1 cellular context compared by ENCODE assay signal in the genomic region with DNA sequence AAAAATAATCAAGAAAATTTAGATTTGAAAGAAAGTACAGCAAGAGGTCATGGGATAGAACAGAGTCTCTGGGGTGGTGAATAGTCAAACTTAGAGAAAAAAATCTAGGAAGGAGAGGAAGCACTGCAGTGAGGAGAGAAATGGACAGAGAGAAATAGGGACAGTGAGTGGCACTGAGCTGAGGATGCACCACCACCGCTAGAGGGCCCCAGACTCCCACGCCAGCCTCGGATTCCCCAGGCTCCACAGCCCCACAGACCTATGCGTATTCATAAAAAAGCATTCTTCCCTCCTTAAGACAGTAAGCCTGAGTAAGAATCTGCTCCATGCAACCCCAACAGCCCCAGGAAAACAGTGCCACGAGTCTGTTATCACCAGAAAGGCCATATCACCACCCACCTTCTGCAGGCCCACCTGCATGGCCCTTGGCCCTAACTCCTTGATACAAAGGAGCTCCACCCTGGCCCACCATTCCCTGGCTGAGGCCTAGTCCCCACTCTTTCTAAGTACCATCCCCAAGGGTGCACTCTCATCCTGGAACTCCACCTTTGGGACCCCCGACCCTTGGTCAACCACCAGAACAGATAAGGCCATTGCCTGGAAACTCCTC.
TF ChIP-seq lines count a peak whose summit lies in the region.

No MANE protein-coding gene starts in this region.

TF ChIP-seq in GM12878, 131 proteins besides CTCF, POLR2A, EP300 and RAD21 (continued from another document and continues in another):
- no peak for TF ChIP-seq ELK1 (IDR thresholded peaks at IDR 0.05; ENCODE audit: low read depth, low read length)
- no peak for TF ChIP-seq ZNF217 (IDR thresholded peaks at IDR 0.05)
- TF ChIP-seq, protein P1, sequence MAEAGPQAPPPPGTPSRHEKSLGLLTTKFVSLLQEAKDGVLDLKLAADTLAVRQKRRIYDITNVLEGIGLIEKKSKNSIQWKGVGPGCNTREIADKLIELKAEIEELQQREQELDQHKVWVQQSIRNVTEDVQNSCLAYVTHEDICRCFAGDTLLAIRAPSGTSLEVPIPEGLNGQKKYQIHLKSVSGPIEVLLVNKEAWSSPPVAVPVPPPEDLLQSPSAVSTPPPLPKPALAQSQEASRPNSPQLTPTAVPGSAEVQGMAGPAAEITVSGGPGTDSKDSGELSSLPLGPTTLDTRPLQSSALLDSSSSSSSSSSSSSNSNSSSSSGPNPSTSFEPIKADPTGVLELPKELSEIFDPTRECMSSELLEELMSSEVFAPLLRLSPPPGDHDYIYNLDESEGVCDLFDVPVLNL (IDR thresholded peaks at IDR 0.05; ENCODE audit: low read depth, low read length), result no peak
- TF ChIP-seq YY1 (IDR thresholded peaks at IDR 0.05; ENCODE audit: low read depth, low read length), result peak; percentile 81
- no peak for TF ChIP-seq NBN (IDR thresholded peaks at IDR 0.05)
- TF ChIP-seq BCL11A (IDR thresholded peaks at IDR 0.05; ENCODE audit: low read depth, low read length), result no peak
- no peak for TF ChIP-seq CHD2 (IDR thresholded peaks at IDR 0.05; ENCODE audit: borderline replicate concordance, low read depth, low read length)
- no peak for TF ChIP-seq MYC (IDR thresholded peaks at IDR 0.05; ENCODE audit: insufficient read depth, insufficient read length, insufficient replicate concordance, low read length, severe bottlenecking)
- TF ChIP-seq NR2F1 (conservative IDR thresholded peaks at IDR 0.05), result no peak
- TF ChIP-seq TCF12 (IDR thresholded peaks at IDR 0.05; ENCODE audit: low read depth, low read length), result no peak
- peak; percentile 90 for TF ChIP-seq SMC3 (IDR thresholded peaks at IDR 0.05; ENCODE audit: borderline replicate concordance, low read length)
- TF ChIP-seq IKZF1 (conservative IDR thresholded peaks at IDR 0.05), result no peak
- TF ChIP-seq STAT1 (conservative IDR thresholded peaks at IDR 0.05), result no peak
- TF ChIP-seq RUNX3 (IDR thresholded peaks at IDR 0.05; ENCODE audit: low read length), result peak; percentile 23; the same call in 1 of the 2 replicates
- no peak for TF ChIP-seq MXI1 (IDR thresholded peaks at IDR 0.05; ENCODE audit: low read depth, low read length)
- TF ChIP-seq HDAC6 (IDR thresholded peaks at IDR 0.05; ENCODE audit: unreplicated experiment), result no peak
- no peak for TF ChIP-seq FOXM1 (IDR thresholded peaks at IDR 0.05; ENCODE audit: low read depth, low read length)
- TF ChIP-seq SMAD5 (IDR thresholded peaks at IDR 0.05; ENCODE audit: low read depth), result no peak
- peak; percentile 89; the same call in 2 of the 3 replicates for TF ChIP-seq POU2F2 (IDR thresholded peaks at IDR 0.05; ENCODE audit: borderline replicate concordance, low read depth, low read length)
- TF ChIP-seq, protein P2, sequence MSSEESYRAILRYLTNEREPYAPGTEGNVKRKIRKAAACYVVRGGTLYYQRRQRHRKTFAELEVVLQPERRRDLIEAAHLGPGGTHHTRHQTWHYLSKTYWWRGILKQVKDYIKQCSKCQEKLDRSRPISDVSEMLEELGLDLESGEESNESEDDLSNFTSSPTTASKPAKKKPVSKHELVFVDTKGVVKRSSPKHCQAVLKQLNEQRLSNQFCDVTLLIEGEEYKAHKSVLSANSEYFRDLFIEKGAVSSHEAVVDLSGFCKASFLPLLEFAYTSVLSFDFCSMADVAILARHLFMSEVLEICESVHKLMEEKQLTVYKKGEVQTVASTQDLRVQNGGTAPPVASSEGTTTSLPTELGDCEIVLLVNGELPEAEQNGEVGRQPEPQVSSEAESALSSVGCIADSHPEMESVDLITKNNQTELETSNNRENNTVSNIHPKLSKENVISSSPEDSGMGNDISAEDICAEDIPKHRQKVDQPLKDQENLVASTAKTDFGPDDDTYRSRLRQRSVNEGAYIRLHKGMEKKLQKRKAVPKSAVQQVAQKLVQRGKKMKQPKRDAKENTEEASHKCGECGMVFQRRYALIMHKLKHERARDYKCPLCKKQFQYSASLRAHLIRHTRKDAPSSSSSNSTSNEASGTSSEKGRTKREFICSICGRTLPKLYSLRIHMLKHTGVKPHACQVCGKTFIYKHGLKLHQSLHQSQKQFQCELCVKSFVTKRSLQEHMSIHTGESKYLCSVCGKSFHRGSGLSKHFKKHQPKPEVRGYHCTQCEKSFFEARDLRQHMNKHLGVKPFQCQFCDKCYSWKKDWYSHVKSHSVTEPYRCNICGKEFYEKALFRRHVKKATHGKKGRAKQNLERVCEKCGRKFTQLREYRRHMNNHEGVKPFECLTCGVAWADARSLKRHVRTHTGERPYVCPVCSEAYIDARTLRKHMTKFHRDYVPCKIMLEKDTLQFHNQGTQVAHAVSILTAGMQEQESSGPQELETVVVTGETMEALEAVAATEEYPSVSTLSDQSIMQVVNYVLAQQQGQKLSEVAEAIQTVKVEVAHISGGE (CRISPR knock-in tag; IDR thresholded peaks at IDR 0.05), result no peak
- no peak for TF ChIP-seq TARDBP (IDR thresholded peaks at IDR 0.05; ENCODE audit: borderline replicate concordance)
- TF ChIP-seq CHD4 (IDR thresholded peaks at IDR 0.05), result no peak
- no peak for TF ChIP-seq SP1 (IDR thresholded peaks at IDR 0.05; ENCODE audit: low read depth, low read length)
- no peak for TF ChIP-seq TBL1XR1 (IDR thresholded peaks at IDR 0.05; ENCODE audit: low read depth, low read length)
- TF ChIP-seq TCF7 (IDR thresholded peaks at IDR 0.05; ENCODE audit: borderline replicate concordance), result no peak
- no peak for TF ChIP-seq SREBF2 (IDR thresholded peaks at IDR 0.05; ENCODE audit: low read length)
- TF ChIP-seq SMAD1 (IDR thresholded peaks at IDR 0.05; ENCODE audit: low read depth, partially characterized antibody), result no peak
- TF ChIP-seq CHD1 (IDR thresholded peaks at IDR 0.05; ENCODE audit: low read depth, low read length), result no peak
- TF ChIP-seq ZBED1 (IDR thresholded peaks at IDR 0.05; ENCODE audit: borderline replicate concordance), result no peak
- TF ChIP-seq NR2C1 (IDR thresholded peaks at IDR 0.05), result no peak
- TF ChIP-seq, protein P3, sequence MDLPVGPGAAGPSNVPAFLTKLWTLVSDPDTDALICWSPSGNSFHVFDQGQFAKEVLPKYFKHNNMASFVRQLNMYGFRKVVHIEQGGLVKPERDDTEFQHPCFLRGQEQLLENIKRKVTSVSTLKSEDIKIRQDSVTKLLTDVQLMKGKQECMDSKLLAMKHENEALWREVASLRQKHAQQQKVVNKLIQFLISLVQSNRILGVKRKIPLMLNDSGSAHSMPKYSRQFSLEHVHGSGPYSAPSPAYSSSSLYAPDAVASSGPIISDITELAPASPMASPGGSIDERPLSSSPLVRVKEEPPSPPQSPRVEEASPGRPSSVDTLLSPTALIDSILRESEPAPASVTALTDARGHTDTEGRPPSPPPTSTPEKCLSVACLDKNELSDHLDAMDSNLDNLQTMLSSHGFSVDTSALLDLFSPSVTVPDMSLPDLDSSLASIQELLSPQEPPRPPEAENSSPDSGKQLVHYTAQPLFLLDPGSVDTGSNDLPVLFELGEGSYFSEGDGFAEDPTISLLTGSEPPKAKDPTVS (IDR thresholded peaks at IDR 0.05; ENCODE audit: low read depth, low read length), result no peak
- TF ChIP-seq, protein P4, sequence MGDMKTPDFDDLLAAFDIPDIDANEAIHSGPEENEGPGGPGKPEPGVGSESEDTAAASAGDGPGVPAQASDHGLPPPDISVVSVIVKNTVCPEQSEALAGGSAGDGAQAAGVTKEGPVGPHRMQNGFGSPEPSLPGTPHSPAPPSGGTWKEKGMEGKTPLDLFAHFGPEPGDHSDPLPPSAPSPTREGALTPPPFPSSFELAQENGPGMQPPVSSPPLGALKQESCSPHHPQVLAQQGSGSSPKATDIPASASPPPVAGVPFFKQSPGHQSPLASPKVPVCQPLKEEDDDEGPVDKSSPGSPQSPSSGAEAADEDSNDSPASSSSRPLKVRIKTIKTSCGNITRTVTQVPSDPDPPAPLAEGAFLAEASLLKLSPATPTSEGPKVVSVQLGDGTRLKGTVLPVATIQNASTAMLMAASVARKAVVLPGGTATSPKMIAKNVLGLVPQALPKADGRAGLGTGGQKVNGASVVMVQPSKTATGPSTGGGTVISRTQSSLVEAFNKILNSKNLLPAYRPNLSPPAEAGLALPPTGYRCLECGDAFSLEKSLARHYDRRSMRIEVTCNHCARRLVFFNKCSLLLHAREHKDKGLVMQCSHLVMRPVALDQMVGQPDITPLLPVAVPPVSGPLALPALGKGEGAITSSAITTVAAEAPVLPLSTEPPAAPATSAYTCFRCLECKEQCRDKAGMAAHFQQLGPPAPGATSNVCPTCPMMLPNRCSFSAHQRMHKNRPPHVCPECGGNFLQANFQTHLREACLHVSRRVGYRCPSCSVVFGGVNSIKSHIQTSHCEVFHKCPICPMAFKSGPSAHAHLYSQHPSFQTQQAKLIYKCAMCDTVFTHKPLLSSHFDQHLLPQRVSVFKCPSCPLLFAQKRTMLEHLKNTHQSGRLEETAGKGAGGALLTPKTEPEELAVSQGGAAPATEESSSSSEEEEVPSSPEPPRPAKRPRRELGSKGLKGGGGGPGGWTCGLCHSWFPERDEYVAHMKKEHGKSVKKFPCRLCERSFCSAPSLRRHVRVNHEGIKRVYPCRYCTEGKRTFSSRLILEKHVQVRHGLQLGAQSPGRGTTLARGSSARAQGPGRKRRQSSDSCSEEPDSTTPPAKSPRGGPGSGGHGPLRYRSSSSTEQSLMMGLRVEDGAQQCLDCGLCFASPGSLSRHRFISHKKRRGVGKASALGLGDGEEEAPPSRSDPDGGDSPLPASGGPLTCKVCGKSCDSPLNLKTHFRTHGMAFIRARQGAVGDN (IDR thresholded peaks at IDR 0.05), result no peak
- no peak for TF ChIP-seq SUZ12 (IDR thresholded peaks at IDR 0.05; ENCODE audit: unreplicated experiment)
- TF ChIP-seq EED (IDR thresholded peaks at IDR 0.05; ENCODE audit: low read depth), result no peak
- no peak for TF ChIP-seq POLR2AphosphoS5 (IDR thresholded peaks at IDR 0.05; ENCODE audit: low read length)
- no peak for TF ChIP-seq ZNF274 (IDR thresholded peaks at IDR 0.05; ENCODE audit: insufficient read depth, insufficient read length)
- no peak for TF ChIP-seq KDM1A (IDR thresholded peaks at IDR 0.05; ENCODE audit: borderline replicate concordance)
- no peak for TF ChIP-seq KAT2A (conservative IDR thresholded peaks at IDR 0.05; ENCODE audit: control insufficient read depth, low read depth, low read length)
- no peak for TF ChIP-seq NFIC (IDR thresholded peaks at IDR 0.05; ENCODE audit: low read depth, low read length)
- TF ChIP-seq MYB (IDR thresholded peaks at IDR 0.05; ENCODE audit: borderline replicate concordance, low read depth, low read length), result no peak
- no peak for TF ChIP-seq HCFC1 (IDR thresholded peaks at IDR 0.05; ENCODE audit: low read length)
- TF ChIP-seq, protein P5, sequence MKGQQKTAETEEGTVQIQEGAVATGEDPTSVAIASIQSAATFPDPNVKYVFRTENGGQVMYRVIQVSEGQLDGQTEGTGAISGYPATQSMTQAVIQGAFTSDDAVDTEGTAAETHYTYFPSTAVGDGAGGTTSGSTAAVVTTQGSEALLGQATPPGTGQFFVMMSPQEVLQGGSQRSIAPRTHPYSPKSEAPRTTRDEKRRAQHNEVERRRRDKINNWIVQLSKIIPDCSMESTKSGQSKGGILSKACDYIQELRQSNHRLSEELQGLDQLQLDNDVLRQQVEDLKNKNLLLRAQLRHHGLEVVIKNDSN (IDR thresholded peaks at IDR 0.05; ENCODE audit: borderline replicate concordance, extremely low read length, insufficient read depth, low read depth, low read length), result no peak
- TF ChIP-seq PKNOX1 (IDR thresholded peaks at IDR 0.05), result peak; percentile 48; the same call in 1 of the 2 replicates
- no peak for TF ChIP-seq MTA2 (IDR thresholded peaks at IDR 0.05; ENCODE audit: low read depth)
- TF ChIP-seq SREBF1 (IDR thresholded peaks at IDR 0.05; ENCODE audit: low read length), result no peak
- TF ChIP-seq RFX5 (IDR thresholded peaks at IDR 0.05; ENCODE audit: low read depth, low read length), result no peak
- TF ChIP-seq BCL3 (IDR thresholded peaks at IDR 0.05; ENCODE audit: borderline replicate concordance, insufficient read depth, low read depth, low read length, poor library complexity, severe bottlenecking), result no peak
- TF ChIP-seq BCLAF1 (IDR thresholded peaks at IDR 0.05), result no peak
